In the genomic region with DNA sequence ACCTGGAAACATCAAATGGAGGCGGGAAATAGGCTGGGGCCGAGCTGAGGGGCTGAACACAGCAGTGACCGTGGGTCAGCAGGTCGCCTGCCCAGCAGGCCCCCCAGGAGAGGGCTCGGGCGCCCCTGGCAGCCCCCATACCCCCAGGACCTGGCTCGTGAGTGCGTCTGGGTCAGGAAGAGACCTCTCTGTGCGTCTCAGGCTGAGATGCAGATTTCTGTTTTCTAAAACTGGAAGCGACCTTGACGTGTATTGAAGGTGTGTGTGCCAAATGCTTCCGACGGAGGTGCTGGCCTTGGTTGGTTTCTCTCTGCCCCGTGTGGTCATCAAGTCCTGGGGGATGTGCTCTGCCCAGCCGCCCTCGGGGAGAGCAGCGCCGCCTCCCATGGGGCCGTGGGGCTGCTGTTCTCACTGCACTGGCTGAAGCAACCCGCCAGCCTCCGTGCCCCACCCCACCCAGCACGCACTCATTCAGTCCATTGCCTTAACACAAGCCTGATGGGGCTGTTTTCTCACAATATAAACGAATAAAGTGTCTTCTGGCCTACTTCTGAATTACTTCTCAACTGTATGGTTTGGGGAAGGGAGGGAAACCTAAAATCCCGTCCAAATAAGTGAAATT, we compare ENCODE assay signal across 17 cellular contexts. TPM values are rescaled to one million over a fixed set of nuclear protein-coding genes. Genes with fewer than 3 reads are reported as not detected.
DNase-seq lines count a peak whose midpoint lies in the region; ATAC-seq and TF ChIP-seq lines count a peak whose summit lies in the region.
"Had no signal": no experiment of that assay in that cellular context is flagged by ENCODE, and none has a peak within 500 bp of the region (broad histone marks: within the 10 kb centered on the region; RNA-seq: fewer than 3 reads in every experiment).

No MANE protein-coding gene starts in this region.

- peaks cover 0 to 74% of the 10 kb centered on the region in 2 donors for H3K36me3 ChIP-seq in adrenal gland (replicated peaks in 1 of 2)
- H3K36me3 ChIP-seq in gastroesophageal sphincter = peaks cover 0 to 100% of the 10 kb centered on the region in 2 donors
- peaks cover 45 to 59% of the 10 kb centered on the region in 2 donors for H3K36me3 ChIP-seq in stomach smooth muscle (ENCODE audit: control insufficient read depth in 2 of 2, insufficient read depth in 2 of 2, low read length in 2 of 2)
- H3K36me3 ChIP-seq in stomach = peaks cover 53 to 98% (median 98%) of the 10 kb centered on the region in 4 donors

- no peaks in the 10 kb centered on the region for H3K27me3 ChIP-seq in right cardiac atrium (ENCODE audit: control insufficient read depth, insufficient read depth)
- H3K27me3 ChIP-seq in adrenal gland = no peaks in the 10 kb centered on the region
- H3K27me3 ChIP-seq in gastroesophageal sphincter = no peaks in the 10 kb centered on the region
- H3K27me3 ChIP-seq in stomach smooth muscle (ENCODE audit: control insufficient read depth in 1 of 2, insufficient read depth in 2 of 2, low read length in 2 of 2) = no peaks in the 10 kb centered on the region
- no peaks in the 10 kb centered on the region for H3K27me3 ChIP-seq in stomach

- peak in 1 of 2 donors; percentile 39 for TF ChIP-seq POLR2A in adrenal gland (IDR thresholded peaks at IDR 0.05)
- no peak for TF ChIP-seq POLR2A in gastroesophageal sphincter (IDR thresholded peaks at IDR 0.05)
- TF ChIP-seq POLR2A in stomach (IDR thresholded peaks at IDR 0.05) = no peak

- DNase-seq in right cardiac atrium (peak in 2 of 3 donors; percentile 47 to 56), Right ventricle myocardium inferior (ENCODE audit: missing footprints) (no peak), adrenal gland (peak; percentile 72 to 91 (median 89)), stomach (no peak), AG08396 (ENCODE audit: low spot score) (no peak)
- no peak for DNase-seq in activated CD4-positive, alpha-beta T cell treated with anti-CD3 and anti-CD28 coated beads, Interleukin-2, amount 50 U/mL, for 48 hours
- DNase-seq: activated B cell treated with CpG ODN at 0.5 μM for 24 hours; CD8-positive, alpha-beta T cell; DND-41; erythroblast; head of caudate nucleus; NCI-H1694; nephron progenitor cell; SHP77 treated with DMSO at 0.1 percent for 48 hours; T-helper 17 cell had no signal

- WGBS in right cardiac atrium = 72% methylated on average over 24 of the region's 24 CpGs
- WGBS in adrenal gland, 4 donors = 38 to 61% (median 41%) methylated on average over 16 to 24 of the region's 24 CpGs
- WGBS in gastroesophageal sphincter (ENCODE audit: low coverage in 1 of 2), 2 donors = 67 to 73% methylated on average over 6 to 13 of the region's 24 CpGs
- WGBS in stomach, 5 donors = 78 to 84% (median 80%) methylated on average over 21 to 24 of the region's 24 CpGs

- H3K9ac ChIP-seq in stomach smooth muscle (ENCODE audit: low read length in 2 of 2) = no peak overlapping the region

- H3K27ac ChIP-seq in right cardiac atrium (ENCODE audit: low read length) (no peak overlapping the region), adrenal gland (peak overlapping the region; percentile 45 to 94 (median 80)), gastroesophageal sphincter (peak overlapping the region in 3 of 4 donors; percentile 18 to 26 (median 24)), stomach smooth muscle (ENCODE audit: low read length) (peak overlapping the region; percentile 37), stomach (peak overlapping the region in 1 of 5 donors; percentile 24)

- intact Hi-C loops in right cardiac atrium (cut with DNase I) = no loop called here
- intact Hi-C loops in Right ventricle myocardium inferior (cut with DNase I) = no loop called here
- intact Hi-C loops in adrenal gland (cut with DNase I) = no loop called here
- intact Hi-C loops in stomach (cut with DNase I; ENCODE audit: low total_unique reads) = no loop called here

- ATAC-seq in right cardiac atrium (no peak), Right ventricle myocardium inferior (no peak), gastroesophageal sphincter (no peak)
- ATAC-seq: CD8-positive, alpha-beta T cell; T-helper 17 cell had no signal

- no peak for TF ChIP-seq CTCF in adrenal gland (IDR thresholded peaks at IDR 0.05)
- no peak for TF ChIP-seq CTCF in gastroesophageal sphincter (IDR thresholded peaks at IDR 0.05)
- no peak for TF ChIP-seq CTCF in stomach (IDR thresholded peaks at IDR 0.05)

- no peak for TF ChIP-seq EP300 in gastroesophageal sphincter (IDR thresholded peaks at IDR 0.05)
- TF ChIP-seq EP300 in stomach (IDR thresholded peaks at IDR 0.05) = no peak

- H3K4me3 ChIP-seq in right cardiac atrium (ENCODE audit: low read length) (no peak overlapping the region), adrenal gland (no peak overlapping the region), gastroesophageal sphincter (no peak overlapping the region), stomach smooth muscle (ENCODE audit: low read length in 2 of 2) (no peak overlapping the region), stomach (no peak overlapping the region)

- H3K9me3 ChIP-seq in right cardiac atrium (ENCODE audit: control insufficient read depth, low read length) (no peaks in the 10 kb centered on the region), adrenal gland (replicated peaks in 1 of 3) (no peaks in the 10 kb centered on the region), gastroesophageal sphincter (no peaks in the 10 kb centered on the region), stomach smooth muscle (ENCODE audit: control insufficient read depth in 2 of 2, low read length in 2 of 2) (no peaks in the 10 kb centered on the region), stomach (no peaks in the 10 kb centered on the region)

- H3K4me1 ChIP-seq in right cardiac atrium (ENCODE audit: control insufficient read depth, insufficient read depth, low read length) (no peaks in the 10 kb centered on the region), adrenal gland (replicated peaks in 1 of 2) (peaks cover 26 to 50% of the 10 kb centered on the region in 2 donors), gastroesophageal sphincter (no peaks in the 10 kb centered on the region), stomach smooth muscle (ENCODE audit: control insufficient read depth, insufficient read depth, low read length) (peaks cover 8% of the 10 kb centered on the region), stomach (peaks cover 0 to 10% (median 0%) of the 10 kb centered on the region in 4 donors)

RNA-seq across cellular contexts. Expression of gene PEX10, which starts 7.4 kb away (rescaled TPM):
- total RNA-seq in right cardiac atrium (10 to 100 TPM; 11.4 to 15.5 (median 13.6) TPM), Right ventricle myocardium inferior (14.5 TPM), adrenal gland (10 to 100 TPM; 32.4 to 81.5 (median 44.4) TPM), gastroesophageal sphincter (10 to 100 TPM; 18.2 to 30.0 (median 21.6) TPM), stomach (10 to 100 TPM in 3 of 5 donors, 1 to 10 TPM in 1, under 1 TPM in 1; 0.87 to 27.2 (median 17.6) TPM)
- polyA plus RNA-seq in right cardiac atrium (16.0 TPM), adrenal gland (10 to 100 TPM; 25.3 to 53.8 (median 43.8) TPM), stomach (10 to 100 TPM; 14.8 to 16.5 (median 15.0) TPM)

RNA-seq across cellular contexts. Expression of gene RER1, which starts 13.4 kb away (rescaled TPM):
- total RNA-seq in right cardiac atrium (10 to 100 TPM; 83.6 to 93.9 (median 89.6) TPM), Right ventricle myocardium inferior (85.8 TPM), adrenal gland (100 to 1,000 TPM; 106 to 268 (median 179) TPM), gastroesophageal sphincter (10 to 100 TPM; 54.4 to 78.6 (median 69.8) TPM), stomach (10 to 100 TPM; 58.2 to 73.6 (median 69.6) TPM)
- polyA plus RNA-seq in right cardiac atrium (50.3 TPM), adrenal gland (100 to 1,000 TPM; 149 to 345 (median 150) TPM), stomach (10 to 100 TPM; 38.2 to 63.8 (median 53.3) TPM)

RNA-seq across cellular contexts. Expression of gene MORN1, which starts 13.6 kb away (rescaled TPM):
- total RNA-seq in right cardiac atrium (1 to 10 TPM; 3.2 to 5.1 (median 4.2) TPM), Right ventricle myocardium inferior (4.9 TPM), adrenal gland (10 to 100 TPM in 3 of 8 donors, 1 to 10 TPM in 5; 5.6 to 14.1 (median 9.1) TPM), gastroesophageal sphincter (10 to 100 TPM in 1 of 4 donors, 1 to 10 TPM in 3; 5.0 to 14.6 (median 9.2) TPM), stomach (10 to 100 TPM in 3 of 5 donors, 1 to 10 TPM in 2; 3.1 to 18.1 (median 15.8) TPM)
- polyA plus RNA-seq in right cardiac atrium (4.1 TPM), adrenal gland (10 to 100 TPM in 1 of 3 donors, 1 to 10 TPM in 2; 1.8 to 12.1 (median 5.9) TPM), stomach (1 to 10 TPM; 2.6 to 5.7 (median 3.7) TPM)

Comparison
In these comparisons a context has a peak if more than half of its experiments do, and no peak if none do; other contexts are left out.
1. DNase-seq: peak in right cardiac atrium (2 of 3) and adrenal gland (7 of 7); none in Right ventricle myocardium inferior (single experiment), stomach (single experiment), AG08396 (single experiment) and activated CD4-positive, alpha-beta T cell treated with anti-CD3 and anti-CD28 coated beads, Interleukin-2, amount 50 U/mL, for 48 hours (0 of 2).